ENCODE assay signal across 37 cellular contexts in genomic region chr4:135073389-135073788, GRCh38.
A peak's percentile ranks its signal among the peaks of the same experiment; 100 is the strongest.
DNase-seq lines count a peak whose midpoint lies in the region; ATAC-seq, FAIRE-seq and TF ChIP-seq lines count a peak whose summit lies in the region.
"Had no signal": no experiment of that assay in that cellular context is flagged by ENCODE, and none has a peak within 500 bp of the region (broad histone marks: within the 10 kb centered on the region; RNA-seq: fewer than 3 reads in every experiment).

No MANE protein-coding gene starts in this region.

- no peaks in the 10 kb centered on the region for H3K9me3 ChIP-seq in HUES48 (ENCODE audit: control insufficient read depth, insufficient read depth, low read length)
- H3K9me3 ChIP-seq in H1 (ENCODE audit: insufficient read depth in 2 of 2, low read depth in 1 of 2, low read length in 1 of 2): no peaks in the 10 kb centered on the region
- no peaks in the 10 kb centered on the region for H3K9me3 ChIP-seq in neural cell (ENCODE audit: low read length)
- no peaks in the 10 kb centered on the region for H3K9me3 ChIP-seq in adrenal gland (replicated peaks in 1 of 3)
- H3K9me3 ChIP-seq: A549, BE2C, BLaER1, Caco-2 had no signal

- H3K4me1 ChIP-seq in GM23338 (ENCODE audit: insufficient read depth): peaks cover 21% of the 10 kb centered on the region
- peaks cover 16% of the 10 kb centered on the region for H3K4me1 ChIP-seq in HUES48 (ENCODE audit: control insufficient read depth, insufficient read depth, low read length)
- peaks cover 0 to 5% (median under 1%) of the 10 kb centered on the region in 4 experiments; a peak in 1 of 7 replicates for H3K4me1 ChIP-seq in H1 (replicated peaks in 1 of 4; ENCODE audit: control insufficient read depth in 3 of 4, insufficient read depth in 4 of 4, low read length in 3 of 4)
- H3K4me1 ChIP-seq in adrenal gland (replicated peaks in 1 of 2): no peaks in the 10 kb centered on the region
- H3K4me1 ChIP-seq: A549; BE2C; BLaER1; BLaER1 treated with 17β-estradiol and CSF1 and Interleukin-3, amounts not matched to agents 10 nM and 100 nM; Caco-2 had no signal

- DNase-seq in GM23338 (ENCODE audit: low spot score) (no peak), H1 (ENCODE audit: low read depth in 1 of 2, low spot score in 2 of 2) (no peak), middle frontal gyrus (ENCODE audit: extremely low spot score, low spot score) (no peak), putamen (ENCODE audit: low spot score) (no peak), adrenal gland (no peak)
- DNase-seq: 8988T; ACHN; AML-193; BE2C; C1 segment of cervical spinal cord; Caco-2; Calu3; CD4-positive, alpha-beta memory T cell; CD4-positive, alpha-beta T cell; CD4-positive, CD25-positive, alpha-beta regulatory T cell; CD8-positive, alpha-beta memory T cell; CD8-positive, alpha-beta T cell; COR-L47; DMS 273 treated with DMSO at 0.1 percent for 48 hours; DMS153; DMS53; DMS79; DMS79 treated with DMSO at 0.1 percent for 48 hours; DND-41; EL had no signal

- no peak overlapping the region for H4K91ac ChIP-seq in H1 (replicated peaks; ENCODE audit: insufficient read length, low read length)

- H3K79me2 ChIP-seq in GM23338 (replicated peaks; ENCODE audit: insufficient read depth) (no peaks in the 10 kb centered on the region), H1 (ENCODE audit: control insufficient read depth in 1 of 2, insufficient read depth in 2 of 2, low read length in 2 of 2) (no peaks in the 10 kb centered on the region), neural cell (replicated peaks; ENCODE audit: insufficient read depth, low read length) (no peaks in the 10 kb centered on the region)

- H3K27me3 ChIP-seq in GM23338 (ENCODE audit: insufficient read depth): no peaks in the 10 kb centered on the region
- no peaks in the 10 kb centered on the region for H3K27me3 ChIP-seq in HUES48 (ENCODE audit: control insufficient read depth, insufficient read depth, low read length)
- H3K27me3 ChIP-seq in H1 (replicated peaks in 1 of 4; ENCODE audit: control insufficient read depth in 3 of 4, extremely low read depth in 1 of 4, insufficient read depth in 3 of 4, low read length in 3 of 4): no peaks in the 10 kb centered on the region
- no peaks in the 10 kb centered on the region for H3K27me3 ChIP-seq in neural cell (ENCODE audit: insufficient read depth, low read depth, low read length)
- no peaks in the 10 kb centered on the region for H3K27me3 ChIP-seq in adrenal gland
- H3K27me3 ChIP-seq: BE2C; BLaER1; BLaER1 treated with 17β-estradiol and CSF1 and Interleukin-3, amounts not matched to agents 10 nM and 100 nM had no signal

- H3K27me3 Mint-ChIP-seq in GM23338 (ENCODE audit: insufficient read depth, low read depth, poor library complexity): peaks cover 2% of the 10 kb centered on the region
- H3K27me3 Mint-ChIP-seq: B cell; CD4-positive, alpha-beta memory T cell; CD4-positive, alpha-beta T cell; CD4-positive, CD25-positive, alpha-beta regulatory T cell; CD8-positive, alpha-beta memory T cell had no signal

- peaks cover 34% of the 10 kb centered on the region for H3K36me3 Mint-ChIP-seq in GM23338 (ENCODE audit: low read depth)
- H3K36me3 Mint-ChIP-seq: CD14-positive monocyte; CD4-positive, alpha-beta memory T cell; CD4-positive, CD25-positive, alpha-beta regulatory T cell; CD8-positive, alpha-beta memory T cell; CD8-positive, alpha-beta T cell had no signal

- H3F3A ChIP-seq in GM23338 (replicated peaks; ENCODE audit: low read depth) (no peaks in the 10 kb centered on the region), neural cell (ENCODE audit: insufficient read depth, low read length, poor library complexity, severe bottlenecking) (no peaks in the 10 kb centered on the region)

- intact Hi-C loops in adrenal gland (cut with DNase I): no loop called here

- peak overlapping the region; percentile 52 for H4K5ac ChIP-seq in H1 (ENCODE audit: insufficient read length, low read depth, low read length)

- no peak overlapping the region for H3K27ac ChIP-seq in GM23338 (ENCODE audit: low read depth)
- H3K27ac ChIP-seq in HUES48 (ENCODE audit: low read depth, low read length): peak overlapping the region; percentile 22
- H3K27ac ChIP-seq in H1 (ENCODE audit: low read depth, low read length): no peak overlapping the region
- peak overlapping the region; percentile 60 for H3K27ac ChIP-seq in neural cell (ENCODE audit: low read length)
- no peak overlapping the region for H3K27ac ChIP-seq in adrenal gland
- H3K27ac ChIP-seq: 22Rv1; A549; BLaER1; BLaER1 treated with 17β-estradiol and CSF1 and Interleukin-3, amounts not matched to agents 10 nM and 100 nM; C4-2B had no signal

- H2BK120ac ChIP-seq in H1 (replicated peaks; ENCODE audit: low read depth, low read length): no peak overlapping the region

- H2BK15ac ChIP-seq in H1 (ENCODE audit: low read length): no peak overlapping the region

- CTCF ChIA-PET in H1 (lab: Charles Lee; ENCODE audit: partially characterized antibody): no interaction called here

- TF ChIP-seq RAD21 in H1 (IDR thresholded peaks at IDR 0.05 in 1 of 2, conservative IDR thresholded peaks at IDR 0.05 in 1 of 2; ENCODE audit: low read depth in 2 of 2, low read length in 2 of 2) (no peak), neural cell (conservative IDR thresholded peaks at IDR 0.05) (no peak)

- no peak overlapping the region for H4K8ac ChIP-seq in H1 (ENCODE audit: extremely low read depth, insufficient read depth, low read length)

- H3K23ac ChIP-seq in H1 (ENCODE audit: insufficient read length): no peak overlapping the region

- H3K4me3 Mint-ChIP-seq in GM23338: no peak overlapping the region
- H3K4me3 Mint-ChIP-seq: B cell; CD14-positive monocyte; CD4-positive, alpha-beta memory T cell; CD4-positive, alpha-beta T cell; CD4-positive, CD25-positive, alpha-beta regulatory T cell; CD8-positive, alpha-beta memory T cell; CD8-positive, alpha-beta T cell had no signal

- peaks cover 31% of the 10 kb centered on the region for H3K9me3 Mint-ChIP-seq in GM23338

- H3K36me3 ChIP-seq in GM23338 (ENCODE audit: insufficient read depth) (no peaks in the 10 kb centered on the region; the same call in 1 of the 2 replicates), HUES48 (ENCODE audit: control insufficient read depth, insufficient read depth, low read length) (no peaks in the 10 kb centered on the region), H1 (ENCODE audit: control insufficient read depth in 2 of 4, insufficient read depth in 4 of 4, low read length in 3 of 4) (no peaks in the 10 kb centered on the region; a peak in 1 of 8 replicates), neural cell (ENCODE audit: insufficient read depth, low read length) (no peaks in the 10 kb centered on the region), adrenal gland (replicated peaks in 1 of 2) (no peaks in the 10 kb centered on the region)
- H3K36me3 ChIP-seq: BE2C; BLaER1; BLaER1 treated with 17β-estradiol and CSF1 and Interleukin-3, amounts not matched to agents 10 nM and 100 nM had no signal

- peaks cover 11% of the 10 kb centered on the region; the same call in 2 of the 3 replicates for H3K4me1 Mint-ChIP-seq in GM23338
- H3K4me1 Mint-ChIP-seq: B cell; CD14-positive monocyte; CD4-positive, alpha-beta memory T cell; CD4-positive, CD25-positive, alpha-beta regulatory T cell; CD8-positive, alpha-beta memory T cell had no signal

- no peak overlapping the region for H3K18ac ChIP-seq in H1 (ENCODE audit: extremely low read depth, low read length)

- TF ChIP-seq POLR2A in H1 (IDR thresholded peaks at IDR 0.05; ENCODE audit: control extremely low read depth in 1 of 2, low read depth in 2 of 2, low read length in 2 of 2) (no peak), adrenal gland (IDR thresholded peaks at IDR 0.05) (no peak)

- H3K79me1 ChIP-seq in H1 (ENCODE audit: low read depth, low read length): no peaks in the 10 kb centered on the region

- TF ChIP-seq EP300 in H1 (IDR thresholded peaks at IDR 0.05; ENCODE audit: borderline replicate concordance in 1 of 2, low read depth in 2 of 2, low read length in 2 of 2) (no peak), neural cell (conservative IDR thresholded peaks at IDR 0.05; ENCODE audit: poor library complexity, severe bottlenecking) (no peak)

- H3K4ac ChIP-seq in H1 (replicated peaks; ENCODE audit: insufficient read length, low read depth, low read length): no peak overlapping the region

- ATAC-seq in GM23338 (no peak), HG02973 (IDR thresholded peaks at IDR 0.05; ENCODE audit: unreplicated experiment) (no peak)
- ATAC-seq: A549; CD8-positive, alpha-beta T cell had no signal

- H3K9me2 ChIP-seq in GM23338 (ENCODE audit: insufficient read depth) (no peaks in the 10 kb centered on the region), neural cell (ENCODE audit: insufficient read depth, low read length) (no peaks in the 10 kb centered on the region)

- no peak overlapping the region for H2BK12ac ChIP-seq in H1 (ENCODE audit: low read depth, low read length)

- H4K20me1 ChIP-seq in GM23338 (replicated peaks; ENCODE audit: insufficient read depth): no peaks in the 10 kb centered on the region
- H4K20me1 ChIP-seq in H1 (replicated peaks in 1 of 2; ENCODE audit: control insufficient read depth in 1 of 2, insufficient read depth in 2 of 2, low read length in 2 of 2): no peaks in the 10 kb centered on the region
- H4K20me1 ChIP-seq in neural cell (ENCODE audit: insufficient read depth): no peaks in the 10 kb centered on the region
- H4K20me1 ChIP-seq: BLaER1; BLaER1 treated with 17β-estradiol and CSF1 and Interleukin-3, amounts not matched to agents 10 nM and 100 nM had no signal

- no peak for TF ChIP-seq CTCF in GM23338 (conservative IDR thresholded peaks at IDR 0.05; ENCODE audit: low read depth in 2 of 2)
- no peak for TF ChIP-seq CTCF in H1 (IDR thresholded peaks at IDR 0.05; ENCODE audit: control extremely low read depth in 1 of 3, insufficient read depth in 1 of 3, low read depth in 1 of 3, low read length in 3 of 3)
- no peak for TF ChIP-seq CTCF in neural cell (IDR thresholded peaks at IDR 0.05; ENCODE audit: poor library complexity, severe bottlenecking)
- no peak for TF ChIP-seq CTCF in adrenal gland (IDR thresholded peaks at IDR 0.05)

- H2BK5ac ChIP-seq in H1 (ENCODE audit: low read depth, low read length): no peak overlapping the region

- no peak overlapping the region for H3K14ac ChIP-seq in H1 (ENCODE audit: insufficient read length)

- H3K56ac ChIP-seq in H1 (replicated peaks; ENCODE audit: insufficient read length, low read depth, low read length): no peak overlapping the region

- H3K4me3 ChIP-seq in GM23338: no peak overlapping the region
- no peak overlapping the region for H3K4me3 ChIP-seq in HUES48 (ENCODE audit: low read depth, low read length)
- H3K4me3 ChIP-seq in H1 (ENCODE audit: extremely low read depth in 1 of 4, insufficient read depth in 2 of 4, low read depth in 3 of 4, low read length in 4 of 4): no peak overlapping the region
- H3K4me3 ChIP-seq in neural cell (ENCODE audit: low read length): no peak overlapping the region
- H3K4me3 ChIP-seq in adrenal gland: no peak overlapping the region
- H3K4me3 ChIP-seq: A549; BLaER1; BLaER1 treated with 17β-estradiol and CSF1 and Interleukin-3, amounts not matched to agents 10 nM and 100 nM had no signal

- no peak overlapping the region for H3K27ac Mint-ChIP-seq in GM23338
- H3K27ac Mint-ChIP-seq: B cell; CD14-positive monocyte; CD4-positive, alpha-beta memory T cell; CD4-positive, alpha-beta T cell; CD4-positive, CD25-positive, alpha-beta regulatory T cell; CD8-positive, alpha-beta memory T cell; CD8-positive, alpha-beta T cell had no signal

- no peak overlapping the region for H2AK5ac ChIP-seq in H1 (ENCODE audit: low read depth, low read length)

- no peaks in the 10 kb centered on the region for H3K23me2 ChIP-seq in H1 (ENCODE audit: low read depth, low read length)

- H2BK20ac ChIP-seq in H1 (ENCODE audit: low read length): no peak overlapping the region

- FAIRE-seq in H1 (lab: Jason Lieb, UNC): no peak
- FAIRE-seq: A204.1, A549, D721Med had no signal

- H2AFZ ChIP-seq in GM23338 (no peak overlapping the region), H1 (ENCODE audit: low read length) (no peak overlapping the region), neural cell (ENCODE audit: low read depth, low read length) (no peak overlapping the region)

- H3K9ac ChIP-seq in HUES48 (ENCODE audit: low read depth, low read length): no peak overlapping the region
- H3K9ac ChIP-seq in H1 (replicated peaks in 1 of 4; ENCODE audit: extremely low read depth in 1 of 4, low read depth in 3 of 4, low read length in 3 of 4): no peak overlapping the region
- no peak overlapping the region for H3K9ac ChIP-seq in neural cell (ENCODE audit: low read length)
- H3K9ac ChIP-seq: BLaER1; BLaER1 treated with 17β-estradiol and CSF1 and Interleukin-3, amounts not matched to agents 10 nM and 100 nM had no signal

- POLR2A ChIA-PET in H1 (lab: Charles Lee; ENCODE audit: partially characterized antibody): no interaction called here

- 39% methylated on average over 2 of the region's 2 CpGs; no CpG with 5 or more reads in 1 of the 2 experiments for WGBS in H1 (ENCODE audit: extremely low coverage in 1 of 2, insufficient coverage in 1 of 2, insufficient read length in 1 of 2, insufficient replicate concordance in 2 of 2, low coverage in 1 of 2, low lambda C conversion rate in 2 of 2, missing lambda C conversion rate in 1 of 2), 2 experiments
- 74 to 81% (median 78%) methylated on average over 2 of the region's 2 CpGs for WGBS in adrenal gland, 4 donors

- H3K4me2 ChIP-seq in GM23338: peak overlapping the region; percentile 1; the same call in 1 of the 2 replicates
- H3K4me2 ChIP-seq in H1 (ENCODE audit: insufficient read depth in 1 of 2, low read depth in 2 of 2, low read length in 2 of 2): no peak overlapping the region; a peak in 1 of 4 replicates
- H3K4me2 ChIP-seq in neural cell (ENCODE audit: low read length): no peak overlapping the region
- H3K4me2 ChIP-seq: A549; BLaER1; BLaER1 treated with 17β-estradiol and CSF1 and Interleukin-3, amounts not matched to agents 10 nM and 100 nM had no signal

Comparison
In these comparisons a context has a peak if more than half of its experiments do, and no peak if none do; other contexts are left out.
1. H3K27ac ChIP-seq: peak in HUES48 (single experiment) and neural cell (single experiment); none in GM23338 (single experiment), H1 (single experiment) and adrenal gland (0 of 5).